1 cellular context compared by ENCODE assay signal in the genomic region with DNA sequence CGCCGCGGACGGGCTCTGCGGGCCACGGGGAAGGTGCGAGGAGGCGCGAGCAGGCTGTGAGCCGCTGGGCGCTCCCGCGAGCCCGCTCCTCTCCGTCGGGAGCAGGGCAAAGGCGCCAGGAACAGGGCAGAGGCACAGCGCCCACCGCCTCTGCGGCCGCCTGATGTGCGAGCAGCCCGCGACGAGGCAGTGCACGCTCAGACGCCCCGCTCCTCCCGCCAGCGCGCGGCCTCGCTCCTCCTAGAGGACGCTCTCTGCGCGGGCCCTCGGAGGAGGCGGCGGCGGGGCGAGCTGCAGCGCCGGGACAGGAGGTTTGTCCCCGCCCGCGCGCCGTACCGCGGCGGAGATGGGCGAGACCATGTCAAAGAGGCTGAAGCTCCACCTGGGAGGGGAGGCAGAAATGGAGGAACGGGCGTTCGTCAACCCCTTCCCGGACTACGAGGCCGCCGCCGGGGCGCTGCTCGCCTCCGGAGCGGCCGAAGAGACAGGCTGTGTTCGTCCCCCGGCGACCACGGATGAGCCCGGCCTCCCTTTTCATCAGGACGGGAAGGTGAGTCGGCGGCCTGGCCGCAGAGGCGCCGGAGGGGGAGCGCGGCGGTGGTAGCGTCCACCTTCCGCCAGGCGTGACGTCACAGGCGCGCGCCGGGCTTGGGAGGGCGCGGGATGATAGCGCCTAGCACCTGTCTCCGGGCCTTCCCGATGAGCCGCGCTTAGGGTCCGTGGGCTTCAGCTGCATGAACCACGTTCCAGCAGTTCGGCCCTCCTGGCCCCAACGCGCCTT.
TF ChIP-seq lines count a peak whose summit lies in the region.

No MANE protein-coding gene starts in this region.

TF ChIP-seq in HepG2, 621 proteins besides CTCF, POLR2A, EP300 and RAD21 (continued from another document and continues in another):
- TF ChIP-seq, protein P1, sequence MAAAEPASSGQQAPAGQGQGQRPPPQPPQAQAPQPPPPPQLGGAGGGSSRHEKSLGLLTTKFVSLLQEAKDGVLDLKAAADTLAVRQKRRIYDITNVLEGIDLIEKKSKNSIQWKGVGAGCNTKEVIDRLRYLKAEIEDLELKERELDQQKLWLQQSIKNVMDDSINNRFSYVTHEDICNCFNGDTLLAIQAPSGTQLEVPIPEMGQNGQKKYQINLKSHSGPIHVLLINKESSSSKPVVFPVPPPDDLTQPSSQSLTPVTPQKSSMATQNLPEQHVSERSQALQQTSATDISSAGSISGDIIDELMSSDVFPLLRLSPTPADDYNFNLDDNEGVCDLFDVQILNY (CRISPR knock-in tag; conservative IDR thresholded peaks at IDR 0.05): peak; percentile 70; the same call in 1 of the 2 replicates
- TF ChIP-seq ZNF335 (CRISPR knock-in tag; IDR thresholded peaks at IDR 0.05): no peak; the same call in 1 of the 2 replicates
- TF ChIP-seq, protein P2, sequence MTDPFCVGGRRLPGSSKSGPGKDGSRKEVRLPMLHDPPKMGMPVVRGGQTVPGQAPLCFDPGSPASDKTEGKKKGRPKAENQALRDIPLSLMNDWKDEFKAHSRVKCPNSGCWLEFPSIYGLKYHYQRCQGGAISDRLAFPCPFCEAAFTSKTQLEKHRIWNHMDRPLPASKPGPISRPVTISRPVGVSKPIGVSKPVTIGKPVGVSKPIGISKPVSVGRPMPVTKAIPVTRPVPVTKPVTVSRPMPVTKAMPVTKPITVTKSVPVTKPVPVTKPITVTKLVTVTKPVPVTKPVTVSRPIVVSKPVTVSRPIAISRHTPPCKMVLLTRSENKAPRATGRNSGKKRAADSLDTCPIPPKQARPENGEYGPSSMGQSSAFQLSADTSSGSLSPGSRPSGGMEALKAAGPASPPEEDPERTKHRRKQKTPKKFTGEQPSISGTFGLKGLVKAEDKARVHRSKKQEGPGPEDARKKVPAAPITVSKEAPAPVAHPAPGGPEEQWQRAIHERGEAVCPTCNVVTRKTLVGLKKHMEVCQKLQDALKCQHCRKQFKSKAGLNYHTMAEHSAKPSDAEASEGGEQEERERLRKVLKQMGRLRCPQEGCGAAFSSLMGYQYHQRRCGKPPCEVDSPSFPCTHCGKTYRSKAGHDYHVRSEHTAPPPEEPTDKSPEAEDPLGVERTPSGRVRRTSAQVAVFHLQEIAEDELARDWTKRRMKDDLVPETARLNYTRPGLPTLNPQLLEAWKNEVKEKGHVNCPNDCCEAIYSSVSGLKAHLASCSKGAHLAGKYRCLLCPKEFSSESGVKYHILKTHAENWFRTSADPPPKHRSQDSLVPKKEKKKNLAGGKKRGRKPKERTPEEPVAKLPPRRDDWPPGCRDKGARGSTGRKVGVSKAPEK (CRISPR knock-in tag; IDR thresholded peaks at IDR 0.05; ENCODE audit: borderline replicate concordance): no peak
- peak; percentile 35; the same call in 1 of the 2 replicates for TF ChIP-seq ZNF138 (CRISPR knock-in tag; IDR thresholded peaks at IDR 0.05; ENCODE audit: low read depth)
- no peak for TF ChIP-seq CEBPB (IDR thresholded peaks at IDR 0.05; ENCODE audit: borderline replicate concordance, low read depth, low read length)
- peak; percentile 24; the same call in 1 of the 2 replicates for TF ChIP-seq ESRRA (CRISPR knock-in tag; IDR thresholded peaks at IDR 0.05; ENCODE audit: low read depth)
- TF ChIP-seq ELF3 (CRISPR knock-in tag; IDR thresholded peaks at IDR 0.05): peak; percentile 17; the same call in 1 of the 2 replicates
- TF ChIP-seq ARNT (IDR thresholded peaks at IDR 0.05): no peak
- TF ChIP-seq, protein P3, sequence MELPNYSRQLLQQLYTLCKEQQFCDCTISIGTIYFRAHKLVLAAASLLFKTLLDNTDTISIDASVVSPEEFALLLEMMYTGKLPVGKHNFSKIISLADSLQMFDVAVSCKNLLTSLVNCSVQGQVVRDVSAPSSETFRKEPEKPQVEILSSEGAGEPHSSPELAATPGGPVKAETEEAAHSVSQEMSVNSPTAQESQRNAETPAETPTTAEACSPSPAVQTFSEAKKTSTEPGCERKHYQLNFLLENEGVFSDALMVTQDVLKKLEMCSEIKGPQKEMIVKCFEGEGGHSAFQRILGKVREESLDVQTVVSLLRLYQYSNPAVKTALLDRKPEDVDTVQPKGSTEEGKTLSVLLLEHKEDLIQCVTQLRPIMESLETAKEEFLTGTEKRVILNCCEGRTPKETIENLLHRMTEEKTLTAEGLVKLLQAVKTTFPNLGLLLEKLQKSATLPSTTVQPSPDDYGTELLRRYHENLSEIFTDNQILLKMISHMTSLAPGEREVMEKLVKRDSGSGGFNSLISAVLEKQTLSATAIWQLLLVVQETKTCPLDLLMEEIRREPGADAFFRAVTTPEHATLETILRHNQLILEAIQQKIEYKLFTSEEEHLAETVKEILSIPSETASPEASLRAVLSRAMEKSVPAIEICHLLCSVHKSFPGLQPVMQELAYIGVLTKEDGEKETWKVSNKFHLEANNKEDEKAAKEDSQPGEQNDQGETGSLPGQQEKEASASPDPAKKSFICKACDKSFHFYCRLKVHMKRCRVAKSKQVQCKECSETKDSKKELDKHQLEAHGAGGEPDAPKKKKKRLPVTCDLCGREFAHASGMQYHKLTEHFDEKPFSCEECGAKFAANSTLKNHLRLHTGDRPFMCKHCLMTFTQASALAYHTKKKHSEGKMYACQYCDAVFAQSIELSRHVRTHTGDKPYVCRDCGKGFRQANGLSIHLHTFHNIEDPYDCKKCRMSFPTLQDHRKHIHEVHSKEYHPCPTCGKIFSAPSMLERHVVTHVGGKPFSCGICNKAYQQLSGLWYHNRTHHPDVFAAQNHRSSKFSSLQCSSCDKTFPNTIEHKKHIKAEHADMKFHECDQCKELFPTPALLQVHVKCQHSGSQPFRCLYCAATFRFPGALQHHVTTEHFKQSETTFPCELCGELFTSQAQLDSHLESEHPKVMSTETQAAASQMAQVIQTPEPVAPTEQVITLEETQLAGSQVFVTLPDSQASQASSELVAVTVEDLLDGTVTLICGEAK (IDR thresholded peaks at IDR 0.05): no peak
- TF ChIP-seq, protein P3 (CRISPR knock-in tag; IDR thresholded peaks at IDR 0.05): peak; percentile 55
- peak; percentile 23 for TF ChIP-seq ZNF34 (CRISPR knock-in tag; IDR thresholded peaks at IDR 0.05; ENCODE audit: borderline replicate concordance)
- peak; percentile 54 for TF ChIP-seq ISL2 (CRISPR knock-in tag; IDR thresholded peaks at IDR 0.05)
- TF ChIP-seq FOSL2 (CRISPR knock-in tag; IDR thresholded peaks at IDR 0.05): peak; percentile 33; the same call in 1 of the 2 replicates
- peak; percentile 54; the same call in 1 of the 2 replicates for TF ChIP-seq TGIF2 (CRISPR knock-in tag; IDR thresholded peaks at IDR 0.05)
- TF ChIP-seq IKZF4 (CRISPR knock-in tag; IDR thresholded peaks at IDR 0.05; ENCODE audit: borderline replicate concordance, low read depth, not compliant biosample characterization): no peak
- TF ChIP-seq, protein P4, sequence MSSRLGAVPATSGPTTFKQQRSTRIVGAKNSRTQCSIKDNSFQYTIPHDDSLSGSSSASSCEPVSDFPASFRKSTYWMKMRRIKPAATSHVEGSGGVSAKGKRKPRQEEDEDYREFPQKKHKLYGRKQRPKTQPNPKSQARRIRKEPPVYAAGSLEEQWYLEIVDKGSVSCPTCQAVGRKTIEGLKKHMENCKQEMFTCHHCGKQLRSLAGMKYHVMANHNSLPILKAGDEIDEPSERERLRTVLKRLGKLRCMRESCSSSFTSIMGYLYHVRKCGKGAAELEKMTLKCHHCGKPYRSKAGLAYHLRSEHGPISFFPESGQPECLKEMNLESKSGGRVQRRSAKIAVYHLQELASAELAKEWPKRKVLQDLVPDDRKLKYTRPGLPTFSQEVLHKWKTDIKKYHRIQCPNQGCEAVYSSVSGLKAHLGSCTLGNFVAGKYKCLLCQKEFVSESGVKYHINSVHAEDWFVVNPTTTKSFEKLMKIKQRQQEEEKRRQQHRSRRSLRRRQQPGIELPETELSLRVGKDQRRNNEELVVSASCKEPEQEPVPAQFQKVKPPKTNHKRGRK (CRISPR knock-in tag; IDR thresholded peaks at IDR 0.05): no peak; the same call in 1 of the 2 replicates
- no peak for TF ChIP-seq SMARCC2 (IDR thresholded peaks at IDR 0.05)
- no peak for TF ChIP-seq ZNF10 (CRISPR knock-in tag; IDR thresholded peaks at IDR 0.05; ENCODE audit: borderline replicate concordance, low read depth)
- no peak for TF ChIP-seq HNF4A (CRISPR knock-in tag; IDR thresholded peaks at IDR 0.05)
- TF ChIP-seq SALL1 (CRISPR knock-in tag; IDR thresholded peaks at IDR 0.05): peak; percentile 30
- peak; percentile 92 for TF ChIP-seq THAP11 (CRISPR knock-in tag; IDR thresholded peaks at IDR 0.05)
- peak; percentile 93 for TF ChIP-seq KMT2A (CRISPR knock-in tag; IDR thresholded peaks at IDR 0.05)
- TF ChIP-seq, protein P5, sequence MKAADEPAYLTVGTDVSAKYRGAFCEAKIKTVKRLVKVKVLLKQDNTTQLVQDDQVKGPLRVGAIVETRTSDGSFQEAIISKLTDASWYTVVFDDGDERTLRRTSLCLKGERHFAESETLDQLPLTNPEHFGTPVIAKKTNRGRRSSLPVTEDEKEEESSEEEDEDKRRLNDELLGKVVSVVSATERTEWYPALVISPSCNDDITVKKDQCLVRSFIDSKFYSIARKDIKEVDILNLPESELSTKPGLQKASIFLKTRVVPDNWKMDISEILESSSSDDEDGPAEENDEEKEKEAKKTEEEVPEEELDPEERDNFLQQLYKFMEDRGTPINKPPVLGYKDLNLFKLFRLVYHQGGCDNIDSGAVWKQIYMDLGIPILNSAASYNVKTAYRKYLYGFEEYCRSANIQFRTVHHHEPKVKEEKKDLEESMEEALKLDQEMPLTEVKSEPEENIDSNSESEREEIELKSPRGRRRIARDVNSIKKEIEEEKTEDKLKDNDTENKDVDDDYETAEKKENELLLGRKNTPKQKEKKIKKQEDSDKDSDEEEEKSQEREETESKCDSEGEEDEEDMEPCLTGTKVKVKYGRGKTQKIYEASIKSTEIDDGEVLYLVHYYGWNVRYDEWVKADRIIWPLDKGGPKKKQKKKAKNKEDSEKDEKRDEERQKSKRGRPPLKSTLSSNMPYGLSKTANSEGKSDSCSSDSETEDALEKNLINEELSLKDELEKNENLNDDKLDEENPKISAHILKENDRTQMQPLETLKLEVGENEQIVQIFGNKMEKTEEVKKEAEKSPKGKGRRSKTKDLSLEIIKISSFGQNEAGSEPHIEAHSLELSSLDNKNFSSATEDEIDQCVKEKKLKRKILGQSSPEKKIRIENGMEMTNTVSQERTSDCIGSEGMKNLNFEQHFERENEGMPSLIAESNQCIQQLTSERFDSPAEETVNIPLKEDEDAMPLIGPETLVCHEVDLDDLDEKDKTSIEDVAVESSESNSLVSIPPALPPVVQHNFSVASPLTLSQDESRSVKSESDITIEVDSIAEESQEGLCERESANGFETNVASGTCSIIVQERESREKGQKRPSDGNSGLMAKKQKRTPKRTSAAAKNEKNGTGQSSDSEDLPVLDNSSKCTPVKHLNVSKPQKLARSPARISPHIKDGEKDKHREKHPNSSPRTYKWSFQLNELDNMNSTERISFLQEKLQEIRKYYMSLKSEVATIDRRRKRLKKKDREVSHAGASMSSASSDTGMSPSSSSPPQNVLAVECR (CRISPR knock-in tag; IDR thresholded peaks at IDR 0.05; ENCODE audit: borderline replicate concordance): peak; percentile 89
- TF ChIP-seq, protein P6, sequence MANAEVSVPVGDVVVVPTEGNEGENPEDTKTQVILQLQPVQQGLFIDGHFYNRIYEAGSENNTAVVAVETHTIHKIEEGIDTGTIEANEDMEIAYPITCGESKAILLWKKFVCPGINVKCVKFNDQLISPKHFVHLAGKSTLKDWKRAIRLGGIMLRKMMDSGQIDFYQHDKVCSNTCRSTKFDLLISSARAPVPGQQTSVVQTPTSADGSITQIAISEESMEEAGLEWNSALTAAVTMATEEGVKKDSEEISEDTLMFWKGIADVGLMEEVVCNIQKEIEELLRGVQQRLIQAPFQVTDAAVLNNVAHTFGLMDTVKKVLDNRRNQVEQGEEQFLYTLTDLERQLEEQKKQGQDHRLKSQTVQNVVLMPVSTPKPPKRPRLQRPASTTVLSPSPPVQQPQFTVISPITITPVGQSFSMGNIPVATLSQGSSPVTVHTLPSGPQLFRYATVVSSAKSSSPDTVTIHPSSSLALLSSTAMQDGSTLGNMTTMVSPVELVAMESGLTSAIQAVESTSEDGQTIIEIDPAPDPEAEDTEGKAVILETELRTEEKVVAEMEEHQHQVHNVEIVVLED (CRISPR knock-in tag; IDR thresholded peaks at IDR 0.05; ENCODE audit: borderline replicate concordance): peak; percentile 80
- peak; percentile 48 for TF ChIP-seq ZNF678 (CRISPR knock-in tag; IDR thresholded peaks at IDR 0.05)
- TF ChIP-seq ZNF337 (CRISPR knock-in tag; IDR thresholded peaks at IDR 0.05; ENCODE audit: borderline replicate concordance, low read depth): 0 out of 2 replicates have a peak, but pooled peaks have one; percentile 20
- TF ChIP-seq ZNF260 (CRISPR knock-in tag; IDR thresholded peaks at IDR 0.05; ENCODE audit: borderline replicate concordance, low read depth): no peak
- TF ChIP-seq NFKB2 (CRISPR knock-in tag; IDR thresholded peaks at IDR 0.05; ENCODE audit: borderline replicate concordance): peak; percentile 92; the same call in 1 of the 2 replicates
- TF ChIP-seq FOXO1 (CRISPR knock-in tag; IDR thresholded peaks at IDR 0.05): peak; percentile 24; the same call in 1 of the 2 replicates
- no peak for TF ChIP-seq ZNF230 (CRISPR knock-in tag; IDR thresholded peaks at IDR 0.05)
- no peak for TF ChIP-seq HMGA1 (CRISPR knock-in tag; conservative IDR thresholded peaks at IDR 0.05)
- TF ChIP-seq ZKSCAN5 (CRISPR knock-in tag; IDR thresholded peaks at IDR 0.05): no peak
- TF ChIP-seq, protein P7, sequence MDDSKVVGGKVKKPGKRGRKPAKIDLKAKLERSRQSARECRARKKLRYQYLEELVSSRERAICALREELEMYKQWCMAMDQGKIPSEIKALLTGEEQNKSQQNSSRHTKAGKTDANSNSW (CRISPR knock-in tag; IDR thresholded peaks at IDR 0.05; ENCODE audit: borderline replicate concordance): 0 out of 2 replicates have a peak, but pooled peaks have one; percentile 12
